ENCODE assay signal across 1 cellular context in the genomic region with DNA sequence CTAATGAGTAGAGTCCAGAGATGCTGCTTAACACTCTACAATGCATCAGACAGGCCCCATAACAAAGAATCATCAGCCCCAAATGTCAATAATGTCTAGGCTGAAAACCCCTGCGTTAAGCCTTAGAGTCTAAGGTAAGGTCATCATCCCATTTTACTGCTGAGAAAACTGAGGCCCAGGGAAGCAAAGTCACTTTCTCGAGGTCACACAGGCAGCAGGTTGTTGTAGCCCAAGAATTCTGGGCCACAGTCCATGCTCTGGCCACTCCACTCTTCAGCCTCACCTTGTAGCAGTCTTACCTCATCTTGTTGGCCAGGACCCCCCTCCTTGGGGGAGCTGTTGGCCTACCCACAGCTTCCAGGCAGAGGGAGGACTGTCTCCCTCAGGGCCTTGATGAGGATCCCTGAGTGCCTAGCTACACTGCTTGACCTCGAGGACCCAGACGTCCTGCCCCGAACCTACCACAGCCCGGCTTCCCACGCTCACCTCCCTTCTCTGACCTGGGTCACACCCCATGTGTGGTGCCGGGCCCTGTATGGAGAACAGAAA.
TF ChIP-seq lines count a peak whose summit lies in the region.

No MANE protein-coding gene starts in this region.

TF ChIP-seq in HEK293, 187 proteins besides CTCF, POLR2A, EP300 and RAD21 (continued from another document):
- TF ChIP-seq, protein P1, sequence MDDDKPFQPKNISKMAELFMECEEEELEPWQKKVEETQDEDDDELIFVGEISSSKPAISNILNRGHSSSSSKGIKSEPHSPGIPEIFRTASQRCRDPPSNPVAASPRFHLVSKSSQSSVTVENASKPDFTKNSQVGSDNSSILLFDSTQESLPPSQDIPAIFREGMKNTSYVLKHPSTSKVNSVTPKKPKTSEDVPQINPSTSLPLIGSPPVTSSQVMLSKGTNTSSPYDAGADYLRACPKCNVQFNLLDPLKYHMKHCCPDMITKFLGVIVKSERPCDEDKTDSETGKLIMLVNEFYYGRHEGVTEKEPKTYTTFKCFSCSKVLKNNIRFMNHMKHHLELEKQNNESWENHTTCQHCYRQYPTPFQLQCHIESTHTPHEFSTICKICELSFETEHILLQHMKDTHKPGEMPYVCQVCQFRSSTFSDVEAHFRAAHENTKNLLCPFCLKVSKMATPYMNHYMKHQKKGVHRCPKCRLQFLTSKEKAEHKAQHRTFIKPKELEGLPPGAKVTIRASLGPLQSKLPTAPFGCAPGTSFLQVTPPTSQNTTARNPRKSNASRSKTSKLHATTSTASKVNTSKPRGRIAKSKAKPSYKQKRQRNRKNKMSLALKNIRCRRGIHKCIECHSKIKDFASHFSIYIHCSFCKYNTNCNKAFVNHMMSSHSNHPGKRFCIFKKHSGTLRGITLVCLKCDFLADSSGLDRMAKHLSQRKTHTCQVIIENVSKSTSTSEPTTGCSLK (tag by site-specific recombination; IDR thresholded peaks at IDR 0.05), result no peak
- TF ChIP-seq ZNF707 (tag by site-specific recombination; IDR thresholded peaks at IDR 0.05) (no peak), ZNF114 (tag by site-specific recombination; IDR thresholded peaks at IDR 0.05) (no peak)
- TF ChIP-seq, protein P2, sequence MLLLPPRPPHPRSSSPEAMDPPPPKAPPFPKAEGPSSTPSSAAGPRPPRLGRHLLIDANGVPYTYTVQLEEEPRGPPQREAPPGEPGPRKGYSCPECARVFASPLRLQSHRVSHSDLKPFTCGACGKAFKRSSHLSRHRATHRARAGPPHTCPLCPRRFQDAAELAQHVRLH (tag by site-specific recombination; IDR thresholded peaks at IDR 0.05), result peak; percentile 71
